17 cellular contexts compared by ENCODE assay signal in the genomic region with DNA sequence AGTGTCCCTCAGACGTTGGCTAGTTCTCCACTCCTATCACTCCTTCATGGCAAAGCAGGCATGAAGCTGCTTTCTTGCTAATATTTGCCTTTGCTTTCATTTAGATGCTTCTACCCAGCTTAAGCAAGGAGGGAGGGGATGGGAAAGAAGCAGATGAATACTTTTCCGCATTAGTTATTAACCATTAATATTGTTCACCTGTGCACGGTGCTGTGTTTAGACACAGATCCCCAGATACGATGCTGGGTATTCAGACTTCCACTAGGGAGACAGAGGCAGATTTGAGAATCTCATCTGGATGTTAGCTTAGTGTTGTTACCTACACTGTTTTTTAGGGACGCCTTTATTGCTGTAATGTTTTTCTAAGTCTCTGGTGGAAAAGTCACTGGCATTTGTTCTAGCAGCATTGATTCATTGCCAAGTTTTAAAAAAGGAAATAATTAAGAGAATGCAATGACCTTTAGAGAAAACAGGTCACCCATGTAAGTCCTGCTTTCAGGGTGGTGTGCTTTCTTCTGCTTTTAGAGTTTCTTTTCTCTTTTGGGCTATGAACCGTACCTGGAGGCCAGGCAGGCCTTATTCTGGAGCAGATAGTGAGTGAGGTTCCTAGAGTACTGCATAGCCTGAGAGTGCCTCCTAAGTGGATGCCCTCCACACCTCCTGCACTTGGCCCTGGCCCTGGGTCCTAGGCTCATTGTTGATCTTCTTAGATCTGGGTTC. TPM values are rescaled to one million over a fixed set of nuclear protein-coding genes. Genes with fewer than 3 reads are reported as not detected.
DNase-seq lines count a peak whose midpoint lies in the region; ATAC-seq and TF ChIP-seq lines count a peak whose summit lies in the region.
"Had no signal": no experiment of that assay in that cellular context is flagged by ENCODE, and none has a peak within 500 bp of the region (broad histone marks: within the 10 kb centered on the region; RNA-seq: fewer than 3 reads in every experiment).

No MANE protein-coding gene starts in this region.

- H3K4me1 Mint-ChIP-seq in IgD-negative memory B cell = peaks cover 5 to 12% (median 8%) of the 10 kb centered on the region in 3 donors
- H3K4me1 Mint-ChIP-seq in mesothelial cell of epicardium = peaks cover 15% of the 10 kb centered on the region

- H3K27me3 Mint-ChIP-seq in IgD-negative memory B cell = peaks cover 5% of the 10 kb centered on the region
- H3K27me3 Mint-ChIP-seq in mesothelial cell of epicardium (ENCODE audit: low read depth) = no peaks in the 10 kb centered on the region
- H3K27me3 Mint-ChIP-seq: dendritic cell treated with granulocyte-macrophage colony-stimulating factor and Interleukin-4, amounts not matched to agents 40 ng/mL and 50 ng/mL, for 4 days had no signal

- H3K4me3 ChIP-seq in cardiac muscle cell = no peak overlapping the region
- H3K4me3 ChIP-seq: breast epithelium, skin epidermis had no signal

- no peak for DNase-seq in cardiac muscle cell (ENCODE audit: low read depth in 1 of 2, low spot score in 1 of 2)
- DNase-seq in mesothelial cell of epicardium (ENCODE audit: low spot score in 2 of 2, unreplicated experiment in 2 of 2) = no peak
- no peak for DNase-seq in amniotic stem cell (lab: John Stamatoyannopoulos, UW)
- no peak for DNase-seq in activated T-cell treated with anti-CD3 and anti-CD28 coated beads, Interleukin-2, amount 50 U/mL, for 48 hours
- DNase-seq: activated CD4-positive, alpha-beta T cell treated with anti-CD3 and anti-CD28 coated beads for 1 hour; activated naive CD8-positive, alpha-beta T cell treated with anti-CD3 and anti-CD28 coated beads, Interleukin-2, amount 10 ng/mL, durations not matched to agents 7 days and 5 days; NCI-H2029; NCI-H446; stimulated activated CD4-positive, alpha-beta T cell treated with anti-CD3 and anti-CD28 coated beads, Interleukin-4, amount 100 ng/mL, for 1 hour had no signal

- peaks cover 32% of the 10 kb centered on the region for H3K36me3 ChIP-seq in cardiac muscle cell
- H3K36me3 ChIP-seq: breast epithelium had no signal

- H3K27ac ChIP-seq in C4-2B (peak overlapping the region; percentile 23; the same call in 1 of the 2 replicates), cardiac muscle cell (peak overlapping the region; percentile 68)
- H3K27ac ChIP-seq: parathyroid adenoma had no signal

- peaks cover 11% of the 10 kb centered on the region for H3K4me1 ChIP-seq in cardiac muscle cell (ENCODE audit: low read depth)
- H3K4me1 ChIP-seq: breast epithelium, parathyroid adenoma had no signal

- H3K27me3 ChIP-seq in cardiac muscle cell = no peaks in the 10 kb centered on the region
- H3K27me3 ChIP-seq: breast epithelium had no signal

- H3K9me3 ChIP-seq in cardiac muscle cell (ENCODE audit: low read depth) = no peaks in the 10 kb centered on the region
- H3K9me3 ChIP-seq: breast epithelium had no signal

- H3K9me3 Mint-ChIP-seq in IgD-negative memory B cell (no peaks in the 10 kb centered on the region), mesothelial cell of epicardium (no peaks in the 10 kb centered on the region)
- H3K9me3 Mint-ChIP-seq: dendritic cell treated with granulocyte-macrophage colony-stimulating factor and Interleukin-4, amounts not matched to agents 40 ng/mL and 50 ng/mL, for 4 days had no signal

- no peak for ATAC-seq in HG02852 (IDR thresholded peaks at IDR 0.05; ENCODE audit: unreplicated experiment)
- no peak for ATAC-seq in GM19324 (IDR thresholded peaks at IDR 0.05; ENCODE audit: low FRiP score, unreplicated experiment)

- H3K4me3 Mint-ChIP-seq in IgD-negative memory B cell = peak overlapping the region in 2 of 4 donors; percentile 43 to 56
- H3K4me3 Mint-ChIP-seq in mesothelial cell of epicardium = no peak overlapping the region
- H3K4me3 Mint-ChIP-seq: activated naive CD8-positive, alpha-beta T cell treated with anti-CD3 and anti-CD28 coated beads, Interleukin-2, amount 10 ng/mL, durations not matched to agents 7 days and 5 days; dendritic cell treated with granulocyte-macrophage colony-stimulating factor and Interleukin-4, amounts not matched to agents 40 ng/mL and 50 ng/mL, for 4 days had no signal

- no peak for TF ChIP-seq CTCF in C4-2B (conservative IDR thresholded peaks at IDR 0.05)
- TF ChIP-seq CTCF in cardiac muscle cell (IDR thresholded peaks at IDR 0.05; ENCODE audit: low read depth, low read length) = no peak
- no peak for TF ChIP-seq CTCF in mesothelial cell of epicardium (IDR thresholded peaks at IDR 0.05; ENCODE audit: unreplicated experiment)

- H3K27ac Mint-ChIP-seq in IgD-negative memory B cell (peak overlapping the region in 2 of 3 donors; percentile 44 to 47), mesothelial cell of epicardium (peak overlapping the region; percentile 56)
- H3K27ac Mint-ChIP-seq: activated naive CD8-positive, alpha-beta T cell treated with anti-CD3 and anti-CD28 coated beads, Interleukin-2, amount 10 ng/mL, durations not matched to agents 7 days and 5 days; dendritic cell treated with granulocyte-macrophage colony-stimulating factor and Interleukin-4, amounts not matched to agents 40 ng/mL and 50 ng/mL, for 4 days had no signal

- H3K36me3 Mint-ChIP-seq in IgD-negative memory B cell (peaks cover 4% of the 10 kb centered on the region), mesothelial cell of epicardium (peaks cover 1% of the 10 kb centered on the region)
- H3K36me3 Mint-ChIP-seq: activated naive CD8-positive, alpha-beta T cell treated with anti-CD3 and anti-CD28 coated beads, Interleukin-2, amount 10 ng/mL, durations not matched to agents 7 days and 5 days had no signal

RNA-seq across cellular contexts. Expression of a gene that starts 55.5 kb away (rescaled TPM):
- 1.8 TPM for polyA plus RNA-seq in IgD-negative memory B cell
- 103 and 143 TPM in 2 replicates for total RNA-seq in cardiac muscle cell
- polyA plus RNA-seq in cardiac muscle cell = 175 and 230 TPM in 2 replicates
- total RNA-seq in mesothelial cell of epicardium = 3.3 to 3.9 TPM (median 3.8 TPM) in 3 replicates
- total RNA-seq: activated naive CD8-positive, alpha-beta T cell treated with anti-CD3 and anti-CD28 coated beads, Interleukin-2, amount 10 ng/mL, durations not matched to agents 7 days and 5 days had no signal

RNA-seq across cellular contexts. Expression of a gene that starts 59.3 kb away (rescaled TPM):
- polyA plus RNA-seq in IgD-negative memory B cell (45.1 TPM), cardiac muscle cell (24.9 and 29.5 TPM in 2 replicates)
- total RNA-seq in cardiac muscle cell (222 and 225 TPM in 2 replicates), mesothelial cell of epicardium (108 to 110 TPM (median 109 TPM) in 3 replicates)

Comparison
In these comparisons a context has a peak if more than half of its experiments do, and no peak if none do; other contexts are left out.
1. RNA of a gene that starts 55.5 kb away (total RNA-seq): 103 to 143 TPM in cardiac muscle cell; 3.3 to 3.9 TPM in mesothelial cell of epicardium; every median in the first group is over 10 times any median in the second.